ENCODE assay signal across 8 cellular contexts in the genomic region with DNA sequence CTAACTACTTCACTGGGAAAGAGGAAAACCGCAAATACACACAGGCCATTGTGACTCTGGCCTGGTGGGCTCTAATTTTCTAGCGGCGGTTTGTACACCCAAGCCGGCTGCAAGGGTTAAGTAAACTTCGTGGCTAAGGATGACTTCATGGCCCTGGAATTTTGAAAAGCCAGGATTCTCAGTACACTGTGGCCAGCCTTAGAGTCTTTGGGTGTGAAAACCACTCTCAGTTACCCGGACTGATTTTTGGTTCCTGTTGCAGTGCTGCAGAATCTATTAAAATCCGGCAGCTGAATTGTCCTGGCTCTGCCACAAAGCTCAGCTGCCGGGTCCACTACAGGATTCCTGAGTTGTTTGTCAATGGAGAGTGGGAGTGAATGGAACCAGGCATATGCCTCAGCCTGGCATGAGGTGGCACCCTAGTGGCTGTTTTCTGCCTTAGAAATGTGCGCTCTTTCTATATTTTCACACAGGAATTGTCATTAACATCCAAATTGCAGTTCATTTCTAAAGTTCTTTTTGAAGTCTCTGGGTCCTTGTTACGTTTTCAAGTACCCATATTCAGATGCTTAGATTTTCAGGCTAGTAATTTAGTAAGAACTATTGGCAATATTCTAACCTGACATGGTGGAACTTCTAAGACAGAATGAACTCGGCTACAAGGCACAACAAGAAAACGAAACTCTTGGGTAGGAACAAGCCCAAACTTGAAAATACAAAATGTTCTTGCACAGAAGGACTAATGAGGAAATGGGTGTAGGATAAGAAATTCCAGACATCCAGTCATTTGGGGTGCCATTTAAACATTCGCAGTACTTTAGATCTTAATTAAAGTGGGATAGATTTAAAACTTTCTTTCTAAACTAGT.
DNase-seq lines count a peak whose midpoint lies in the region; ATAC-seq and TF ChIP-seq lines count a peak whose summit lies in the region.

No MANE protein-coding gene starts in this region.

- H3K36me3 Mint-ChIP-seq in neural crest cell (ENCODE audit: low read depth), result no peaks in the 10 kb centered on the region

- H3K4me3 Mint-ChIP-seq in neural crest cell, result peak overlapping the region; percentile 2

- ATAC-seq in GM21360 (IDR thresholded peaks at IDR 0.05; ENCODE audit: unreplicated experiment) (no peak), HG03135 (IDR thresholded peaks at IDR 0.05; ENCODE audit: unreplicated experiment) (no peak)

- peak overlapping the region; percentile 12 to 32 for H3K4me3 ChIP-seq in foreskin fibroblast (ENCODE audit: low read depth in 1 of 2, low read length in 2 of 2)

- H3K27me3 Mint-ChIP-seq in neural crest cell (ENCODE audit: low read depth), result peaks cover 22% of the 10 kb centered on the region

- TF ChIP-seq CTCF in foreskin fibroblast (IDR thresholded peaks at IDR 0.05; ENCODE audit: low read depth, low read length) (peak; percentile 66), neural crest cell (conservative IDR thresholded peaks at IDR 0.05) (peak; percentile 68)

- H3K9me3 Mint-ChIP-seq in neural crest cell, result no peaks in the 10 kb centered on the region

- peaks cover 25% of the 10 kb centered on the region for H3K4me1 Mint-ChIP-seq in neural crest cell

- DNase-seq in DMS79 (lab: John Stamatoyannopoulos, UW) (peak; percentile 68), MV-4-11 (lab: John Stamatoyannopoulos, UW) (peak; percentile 21), T1000 (lab: John Stamatoyannopoulos, UW) (peak; percentile 78), foreskin fibroblast (peak; percentile 87 to 93), neural crest cell (ENCODE audit: low read depth, low spot score) (peak; percentile 28)
- no peak for DNase-seq in stimulated activated CD4-positive, alpha-beta T cell treated with anti-CD3 and anti-CD28 coated beads, Interleukin-1b, Interleukin-23, amount 100 ng/mL, for 48 hours

- H3K27ac Mint-ChIP-seq in neural crest cell (ENCODE audit: unreplicated experiment), result peak overlapping the region; percentile 45
